In the genomic region with DNA sequence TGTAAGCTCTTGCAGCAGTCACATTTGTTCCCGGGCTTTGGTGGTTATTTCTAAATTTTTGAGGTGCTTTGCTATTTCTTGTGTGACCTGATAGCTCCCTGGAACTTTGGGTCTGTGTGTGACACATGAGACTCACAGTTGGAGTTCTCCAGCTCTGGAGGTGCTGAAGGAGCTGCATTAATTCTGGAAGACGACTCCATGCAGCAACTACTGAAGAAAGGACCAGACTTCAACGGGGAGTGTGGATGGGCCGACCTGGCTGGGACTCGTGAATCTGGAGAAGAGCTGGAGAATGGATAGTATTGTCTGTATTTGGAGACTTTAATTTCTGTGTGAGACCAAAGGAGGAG, we compare ENCODE assay signal across 1 cellular context.
A peak's percentile ranks its signal among the peaks of the same experiment; 100 is the strongest.
TF ChIP-seq lines count a peak whose summit lies in the region.

No MANE protein-coding gene starts in this region.

TF ChIP-seq in K562, 482 proteins besides CTCF, POLR2A, EP300 and RAD21:
- TF ChIP-seq, protein P1, sequence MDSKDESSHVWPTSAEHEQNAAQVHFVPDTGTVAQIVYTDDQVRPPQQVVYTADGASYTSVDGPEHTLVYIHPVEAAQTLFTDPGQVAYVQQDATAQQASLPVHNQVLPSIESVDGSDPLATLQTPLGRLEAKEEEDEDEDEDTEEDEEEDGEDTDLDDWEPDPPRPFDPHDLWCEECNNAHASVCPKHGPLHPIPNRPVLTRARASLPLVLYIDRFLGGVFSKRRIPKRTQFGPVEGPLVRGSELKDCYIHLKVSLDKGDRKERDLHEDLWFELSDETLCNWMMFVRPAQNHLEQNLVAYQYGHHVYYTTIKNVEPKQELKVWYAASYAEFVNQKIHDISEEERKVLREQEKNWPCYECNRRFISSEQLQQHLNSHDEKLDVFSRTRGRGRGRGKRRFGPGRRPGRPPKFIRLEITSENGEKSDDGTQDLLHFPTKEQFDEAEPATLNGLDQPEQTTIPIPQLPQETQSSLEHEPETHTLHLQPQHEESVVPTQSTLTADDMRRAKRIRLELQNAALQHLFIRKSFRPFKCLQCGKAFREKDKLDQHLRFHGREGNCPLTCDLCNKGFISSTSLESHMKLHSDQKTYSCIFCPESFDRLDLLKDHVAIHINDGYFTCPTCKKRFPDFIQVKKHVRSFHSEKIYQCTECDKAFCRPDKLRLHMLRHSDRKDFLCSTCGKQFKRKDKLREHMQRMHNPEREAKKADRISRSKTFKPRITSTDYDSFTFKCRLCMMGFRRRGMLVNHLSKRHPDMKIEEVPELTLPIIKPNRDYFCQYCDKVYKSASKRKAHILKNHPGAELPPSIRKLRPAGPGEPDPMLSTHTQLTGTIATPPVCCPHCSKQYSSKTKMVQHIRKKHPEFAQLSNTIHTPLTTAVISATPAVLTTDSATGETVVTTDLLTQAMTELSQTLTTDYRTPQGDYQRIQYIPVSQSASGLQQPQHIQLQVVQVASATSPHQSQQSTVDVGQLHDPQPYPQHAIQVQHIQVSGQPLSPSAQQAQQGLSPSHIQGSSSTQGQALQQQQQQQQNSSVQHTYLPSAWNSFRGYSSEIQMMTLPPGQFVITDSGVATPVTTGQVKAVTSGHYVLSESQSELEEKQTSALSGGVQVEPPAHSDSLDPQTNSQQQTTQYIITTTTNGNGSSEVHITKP (IDR thresholded peaks at IDR 0.05; ENCODE audit: partially characterized antibody), result no peak
- peak in 1 of 2 experiments; percentile 85; a peak in 1 of 4 replicates for TF ChIP-seq SIN3A (IDR thresholded peaks at IDR 0.05; ENCODE audit: borderline replicate concordance in 2 of 2, control insufficient read depth in 1 of 2, low read depth in 2 of 2, low read length in 2 of 2)
- TF ChIP-seq, protein P2, sequence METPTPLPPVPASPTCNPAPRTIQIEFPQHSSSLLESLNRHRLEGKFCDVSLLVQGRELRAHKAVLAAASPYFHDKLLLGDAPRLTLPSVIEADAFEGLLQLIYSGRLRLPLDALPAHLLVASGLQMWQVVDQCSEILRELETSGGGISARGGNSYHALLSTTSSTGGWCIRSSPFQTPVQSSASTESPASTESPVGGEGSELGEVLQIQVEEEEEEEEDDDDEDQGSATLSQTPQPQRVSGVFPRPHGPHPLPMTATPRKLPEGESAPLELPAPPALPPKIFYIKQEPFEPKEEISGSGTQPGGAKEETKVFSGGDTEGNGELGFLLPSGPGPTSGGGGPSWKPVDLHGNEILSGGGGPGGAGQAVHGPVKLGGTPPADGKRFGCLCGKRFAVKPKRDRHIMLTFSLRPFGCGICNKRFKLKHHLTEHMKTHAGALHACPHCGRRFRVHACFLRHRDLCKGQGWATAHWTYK (CRISPR knock-in tag; IDR thresholded peaks at IDR 0.05), result no peak
- TF ChIP-seq, protein P3, sequence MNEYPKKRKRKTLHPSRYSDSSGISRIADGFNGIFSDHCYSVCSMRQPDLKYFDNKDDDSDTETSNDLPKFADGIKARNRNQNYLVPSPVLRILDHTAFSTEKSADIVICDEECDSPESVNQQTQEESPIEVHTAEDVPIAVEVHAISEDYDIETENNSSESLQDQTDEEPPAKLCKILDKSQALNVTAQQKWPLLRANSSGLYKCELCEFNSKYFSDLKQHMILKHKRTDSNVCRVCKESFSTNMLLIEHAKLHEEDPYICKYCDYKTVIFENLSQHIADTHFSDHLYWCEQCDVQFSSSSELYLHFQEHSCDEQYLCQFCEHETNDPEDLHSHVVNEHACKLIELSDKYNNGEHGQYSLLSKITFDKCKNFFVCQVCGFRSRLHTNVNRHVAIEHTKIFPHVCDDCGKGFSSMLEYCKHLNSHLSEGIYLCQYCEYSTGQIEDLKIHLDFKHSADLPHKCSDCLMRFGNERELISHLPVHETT (CRISPR knock-in tag; conservative IDR thresholded peaks at IDR 0.05 in 1 of 2, IDR thresholded peaks at IDR 0.05 in 1 of 2), result no peak
